Comparison of ENCODE assay signal across 18 cellular contexts in genomic region chr3:8562081-8562595, GRCh38.
DNase-seq lines count a peak whose midpoint lies in the region; ATAC-seq and TF ChIP-seq lines count a peak whose summit lies in the region.
"Had no signal": no experiment of that assay in that cellular context is flagged by ENCODE, and none has a peak within 500 bp of the region (broad histone marks: within the 10 kb centered on the region; RNA-seq: fewer than 3 reads in every experiment).

No MANE protein-coding gene starts in this region.

- no peak for TF ChIP-seq POLR2A in heart left ventricle (IDR thresholded peaks at IDR 0.05)

- H3K27me3 Mint-ChIP-seq in activated CD8-positive, alpha-beta T cell treated with anti-CD3 and anti-CD28 coated beads, Interleukin-2, amount 10 ng/mL, durations not matched to agents 7 days and 5 days (ENCODE audit: low read depth), result no peaks in the 10 kb centered on the region

- no peak for TF ChIP-seq CTCF in heart left ventricle (IDR thresholded peaks at IDR 0.05)
- no peak for TF ChIP-seq CTCF in left ventricle myocardium inferior (IDR thresholded peaks at IDR 0.05; ENCODE audit: borderline replicate concordance)
- TF ChIP-seq CTCF in osteoblast (IDR thresholded peaks at IDR 0.05; ENCODE audit: extremely low read depth, low read depth, low read length), result no peak

- H3K27ac Mint-ChIP-seq in activated CD8-positive, alpha-beta T cell treated with anti-CD3 and anti-CD28 coated beads, Interleukin-2, amount 10 ng/mL, durations not matched to agents 7 days and 5 days, result no peak overlapping the region
- H3K27ac Mint-ChIP-seq: activated naive CD8-positive, alpha-beta T cell treated with anti-CD3 and anti-CD28 coated beads, Interleukin-2, amount 10 ng/mL, durations not matched to agents 7 days and 5 days; immature natural killer cell had no signal

- H3K4me3 ChIP-seq in heart left ventricle, result no peak overlapping the region
- H3K4me3 ChIP-seq in left ventricle myocardium inferior, result no peak overlapping the region
- H3K4me3 ChIP-seq in osteoblast (ENCODE audit: insufficient read depth, low read length), result no peak overlapping the region
- H3K4me3 ChIP-seq in aorta (ENCODE audit: low read length in 2 of 2), result no peak overlapping the region
- H3K4me3 ChIP-seq: BLaER1, PC-9 had no signal

- H3K27ac ChIP-seq in heart left ventricle (peak overlapping the region; percentile 36 to 87 (median 70)), left ventricle myocardium inferior (replicated peaks) (peak overlapping the region; percentile 82), osteoblast (ENCODE audit: low read depth, low read length) (peak overlapping the region; percentile 96), aorta (ENCODE audit: low read depth in 1 of 2, low read length in 2 of 2) (peak overlapping the region; percentile 20 to 72)
- H3K27ac ChIP-seq: BLaER1, PC-9 had no signal

- intact Hi-C loops in heart left ventricle (cut with DNase I), result loop anchor here in 2 of 10 donors (5.0 kb wide), 2 partner anchors 35 to 120 kb away; no protein-coding TSS in a partner anchor
- intact Hi-C loops in left cardiac atrium (cut with DNase I), result no loop called here
- intact Hi-C loops in left ventricle myocardium inferior (cut with micrococcal nuclease), result no loop called here
- intact Hi-C loops in aorta (cut with DNase I), result no loop called here

- no peaks in the 10 kb centered on the region for H4K20me1 ChIP-seq in osteoblast (ENCODE audit: insufficient read depth, low read length)
- H4K20me1 ChIP-seq: BLaER1 had no signal

- H3K27me3 ChIP-seq in heart left ventricle (no peaks in the 10 kb centered on the region), left ventricle myocardium inferior (ENCODE audit: low read depth) (no peaks in the 10 kb centered on the region), osteoblast (ENCODE audit: insufficient read depth, low read length) (no peaks in the 10 kb centered on the region), aorta (ENCODE audit: control insufficient read depth in 1 of 2, insufficient read depth in 2 of 2, low read length in 1 of 2) (no peaks in the 10 kb centered on the region)
- H3K27me3 ChIP-seq: BLaER1 had no signal

- H3K36me3 ChIP-seq in heart left ventricle (peaks cover 3 to 59% (median 28%) of the 10 kb centered on the region in 9 donors), left ventricle myocardium inferior (peaks cover 49% of the 10 kb centered on the region), osteoblast (ENCODE audit: insufficient read depth, low read length) (peaks cover 51% of the 10 kb centered on the region), aorta (ENCODE audit: control insufficient read depth in 1 of 2, insufficient read depth in 2 of 2, low read length in 1 of 2) (peaks cover 12 to 19% of the 10 kb centered on the region in 2 donors)
- H3K36me3 ChIP-seq: BLaER1 had no signal

- H3K4me1 ChIP-seq in heart left ventricle (peaks cover 6 to 60% (median 40%) of the 10 kb centered on the region in 12 donors), left ventricle myocardium inferior (peaks cover 66% of the 10 kb centered on the region), osteoblast (ENCODE audit: insufficient read depth, low read length) (peaks cover 29% of the 10 kb centered on the region), aorta (ENCODE audit: control insufficient read depth in 1 of 2, insufficient read depth in 2 of 2, low read length in 2 of 2) (peaks cover 7% of the 10 kb centered on the region in 2 donors)

- no peak overlapping the region for H2AFZ ChIP-seq in osteoblast (ENCODE audit: low read length)
- H2AFZ ChIP-seq: PC-9 had no signal

- H3K4me3 Mint-ChIP-seq in activated CD8-positive, alpha-beta T cell treated with anti-CD3 and anti-CD28 coated beads, Interleukin-2, amount 10 ng/mL, durations not matched to agents 7 days and 5 days, result no peak overlapping the region
- H3K4me3 Mint-ChIP-seq: activated naive CD8-positive, alpha-beta T cell treated with anti-CD3 and anti-CD28 coated beads, Interleukin-2, amount 10 ng/mL, durations not matched to agents 7 days and 5 days; immature natural killer cell had no signal

- WGBS in heart left ventricle, 4 donors, result 57 to 67% (median 64%) methylated on average over 3 of the region's 3 CpGs
- 29 to 33% methylated on average over 3 of the region's 3 CpGs for WGBS in aorta, 2 donors

- CTCF ChIA-PET in activated CD8-positive, alpha-beta T cell treated with anti-CD3 and anti-CD28 coated beads, Interleukin-2, amount 10 ng/mL, durations not matched to agents 7 days and 5 days (lab: Charles Lee), result no interaction called here

- H3K36me3 Mint-ChIP-seq in activated CD8-positive, alpha-beta T cell treated with anti-CD3 and anti-CD28 coated beads, Interleukin-2, amount 10 ng/mL, durations not matched to agents 7 days and 5 days (ENCODE audit: low read depth), result no peaks in the 10 kb centered on the region
- H3K36me3 Mint-ChIP-seq: activated naive CD8-positive, alpha-beta T cell treated with anti-CD3 and anti-CD28 coated beads, Interleukin-2, amount 10 ng/mL, durations not matched to agents 7 days and 5 days; immature natural killer cell had no signal

- H3K9me3 ChIP-seq in heart left ventricle (no peaks in the 10 kb centered on the region), left ventricle myocardium inferior (replicated peaks) (no peaks in the 10 kb centered on the region), osteoblast (ENCODE audit: low read depth, low read length) (no peaks in the 10 kb centered on the region), aorta (ENCODE audit: control insufficient read depth, low read length) (no peaks in the 10 kb centered on the region)

- no peak overlapping the region for H3K4me2 ChIP-seq in osteoblast (ENCODE audit: insufficient read depth, low read length)
- H3K4me2 ChIP-seq: BLaER1, PC-9 had no signal

- H3K79me2 ChIP-seq in osteoblast (ENCODE audit: insufficient read depth, low read length), result no peaks in the 10 kb centered on the region

- no peaks in the 10 kb centered on the region for H3K4me1 Mint-ChIP-seq in activated CD8-positive, alpha-beta T cell treated with anti-CD3 and anti-CD28 coated beads, Interleukin-2, amount 10 ng/mL, durations not matched to agents 7 days and 5 days (ENCODE audit: low read depth)
- H3K4me1 Mint-ChIP-seq: activated naive CD8-positive, alpha-beta T cell treated with anti-CD3 and anti-CD28 coated beads, Interleukin-2, amount 10 ng/mL, durations not matched to agents 7 days and 5 days; immature natural killer cell had no signal

- POLR2A ChIA-PET in activated CD8-positive, alpha-beta T cell treated with anti-CD3 and anti-CD28 coated beads, Interleukin-2, amount 10 ng/mL, durations not matched to agents 7 days and 5 days (lab: Charles Lee), result no interaction called here

- H3K9me3 Mint-ChIP-seq in activated CD8-positive, alpha-beta T cell treated with anti-CD3 and anti-CD28 coated beads, Interleukin-2, amount 10 ng/mL, durations not matched to agents 7 days and 5 days (ENCODE audit: insufficient read depth), result no peaks in the 10 kb centered on the region
- H3K9me3 Mint-ChIP-seq: activated naive CD8-positive, alpha-beta T cell treated with anti-CD3 and anti-CD28 coated beads, Interleukin-2, amount 10 ng/mL, durations not matched to agents 7 days and 5 days; immature natural killer cell had no signal

- DNase-seq in heart left ventricle (no peak), left cardiac atrium (no peak), left ventricle myocardium inferior (no peak), osteoblast (ENCODE audit: insufficient read length, low spot score, missing footprints) (no peak), aorta (peak in 1 of 2 donors; percentile 65)
- no peak for DNase-seq in stimulated activated CD4-positive, alpha-beta T cell treated with anti-CD3 and anti-CD28 coated beads, Interleukin-2, amount 100 ng/mL, for 48 hours
- no peak for DNase-seq in activated CD8-positive, alpha-beta T cell treated with anti-CD3 and anti-CD28 coated beads, Interleukin-2, amount 10 ng/mL, durations not matched to agents 7 days and 5 days
- no peak for DNase-seq in activated T-cell treated with anti-CD3 and anti-CD28 coated beads, Interleukin-2, amount 50 U/mL, for 48 hours
- DNase-seq: activated CD4-positive, alpha-beta T cell treated with anti-CD3 and anti-CD28 coated beads for 48 hours; activated naive CD8-positive, alpha-beta T cell treated with anti-CD3 and anti-CD28 coated beads, Interleukin-2, amount 10 ng/mL, durations not matched to agents 7 days and 5 days; immature natural killer cell; MV-4-11; NCI-H1694 treated with DMSO at 0.1 percent for 48 hours; NCI-H345; NCI-H82; PC-9; T-helper 1 cell had no signal

- no peak for ATAC-seq in heart left ventricle
- no peak for ATAC-seq in left cardiac atrium
- ATAC-seq in aorta (ENCODE audit: low FRiP score), result no peak
- no peak for ATAC-seq in activated CD8-positive, alpha-beta T cell treated with anti-CD3 and anti-CD28 coated beads, Interleukin-2, amount 10 ng/mL, durations not matched to agents 7 days and 5 days

Comparison
In these comparisons a context has a peak if more than half of its experiments do, and no peak if none do; other contexts are left out.
1. H3K27ac ChIP-seq: peak in every context shown above with its lines; median percentile 96 in osteoblast; 82 in left ventricle myocardium inferior; 70 in heart left ventricle; 46 in aorta.